ENCODE assay signal across 9 cellular contexts in genomic region chr1:31985430-31985829, GRCh38. TPM values are rescaled to one million over a fixed set of nuclear protein-coding genes. Genes with fewer than 3 reads are reported as not detected.
DNase-seq lines count a peak whose midpoint lies in the region; ATAC-seq lines count a peak whose summit lies in the region.
"Had no signal": no experiment of that assay in that cellular context is flagged by ENCODE, and none has a peak within 500 bp of the region (broad histone marks: within the 10 kb centered on the region; RNA-seq: fewer than 3 reads in every experiment).

No MANE protein-coding gene starts in this region.

- peak overlapping the region; percentile 87 for H3K27ac Mint-ChIP-seq in activated T-helper 2 cell treated with anti-CD3 and anti-CD28 coated beads, Interferon-gamma antibody, Interleukin-2, Interleukin-4, amounts not matched to agents 10 μg/mL and 5 μg/mL and 100 μg/mL, durations not matched to agents 14 hours and 24 hours and 36 hours

- H3K36me3 Mint-ChIP-seq in activated T-helper 2 cell treated with anti-CD3 and anti-CD28 coated beads, Interferon-gamma antibody, Interleukin-2, Interleukin-4, amounts not matched to agents 10 μg/mL and 5 μg/mL and 100 μg/mL, durations not matched to agents 14 hours and 24 hours and 36 hours (ENCODE audit: low read depth) = no peaks in the 10 kb centered on the region

- no peaks in the 10 kb centered on the region for H3K27me3 Mint-ChIP-seq in activated T-helper 2 cell treated with anti-CD3 and anti-CD28 coated beads, Interferon-gamma antibody, Interleukin-2, Interleukin-4, amounts not matched to agents 10 μg/mL and 5 μg/mL and 100 μg/mL, durations not matched to agents 14 hours and 24 hours and 36 hours (ENCODE audit: low read depth)

- peak; percentile 86 for DNase-seq in DMS79 treated with DMSO at 0.1 percent for 48 hours (lab: John Stamatoyannopoulos, UW)
- DNase-seq in activated T-helper 2 cell treated with anti-CD3 and anti-CD28 coated beads, Interferon-gamma antibody, Interleukin-2, Interleukin-4, amounts not matched to agents 10 μg/mL and 5 μg/mL and 100 μg/mL, durations not matched to agents 14 hours and 24 hours and 36 hours (ENCODE audit: low spot score) = no peak
- DNase-seq in myocyte (ENCODE audit: low read depth) = peak; percentile 25
- no peak for DNase-seq in stimulated activated naive CD4-positive, alpha-beta T cell treated with Interleukin-2 at 50 U/mL for 16 hours (lab: John Stamatoyannopoulos, UW)
- no peak for DNase-seq in iPS-NIHi7 (ENCODE audit: extremely low spot score)
- DNase-seq: KBM-7 had no signal

- H3K4me3 Mint-ChIP-seq in activated T-helper 2 cell treated with anti-CD3 and anti-CD28 coated beads, Interferon-gamma antibody, Interleukin-2, Interleukin-4, amounts not matched to agents 10 μg/mL and 5 μg/mL and 100 μg/mL, durations not matched to agents 14 hours and 24 hours and 36 hours (ENCODE audit: low read depth) = peak overlapping the region; percentile 49

- H3K4me1 Mint-ChIP-seq in activated T-helper 2 cell treated with anti-CD3 and anti-CD28 coated beads, Interferon-gamma antibody, Interleukin-2, Interleukin-4, amounts not matched to agents 10 μg/mL and 5 μg/mL and 100 μg/mL, durations not matched to agents 14 hours and 24 hours and 36 hours (ENCODE audit: low read depth) = peaks cover 36% of the 10 kb centered on the region

- H3K9me3 Mint-ChIP-seq in activated T-helper 2 cell treated with anti-CD3 and anti-CD28 coated beads, Interferon-gamma antibody, Interleukin-2, Interleukin-4, amounts not matched to agents 10 μg/mL and 5 μg/mL and 100 μg/mL, durations not matched to agents 14 hours and 24 hours and 36 hours = no peaks in the 10 kb centered on the region

- intact Hi-C loops in activated T-helper 2 cell treated with anti-CD3 and anti-CD28 coated beads, Interferon-gamma antibody, Interleukin-2, Interleukin-4, amounts not matched to agents 10 μg/mL and 5 μg/mL and 100 μg/mL, durations not matched to agents 14 hours and 24 hours and 36 hours (cut with micrococcal nuclease) = no loop called here

- ATAC-seq in HG02852 (IDR thresholded peaks at IDR 0.05; ENCODE audit: unreplicated experiment) = peak; percentile 56
- ATAC-seq in HG03439 (IDR thresholded peaks at IDR 0.05; ENCODE audit: unreplicated experiment) = no peak
- ATAC-seq in HG02870 (IDR thresholded peaks at IDR 0.05; ENCODE audit: unreplicated experiment) = no peak

RNA-seq across cellular contexts. Expression of gene KHDRBS1, which starts 28.2 kb away (rescaled TPM):
- total RNA-seq in activated T-helper 2 cell treated with anti-CD3 and anti-CD28 coated beads, Interferon-gamma antibody, Interleukin-2, Interleukin-4, amounts not matched to agents 10 μg/mL and 5 μg/mL and 100 μg/mL, durations not matched to agents 14 hours and 24 hours and 36 hours = 177 and 178 TPM in 2 replicates
- total RNA-seq in myocyte = 44.3 and 45.2 TPM in 2 replicates
- 55.9 TPM for polyA plus RNA-seq in myocyte (2012)

RNA-seq across cellular contexts. Expression of gene PTP4A2, which starts 47.3 kb away (rescaled TPM):
- total RNA-seq in activated T-helper 2 cell treated with anti-CD3 and anti-CD28 coated beads, Interferon-gamma antibody, Interleukin-2, Interleukin-4, amounts not matched to agents 10 μg/mL and 5 μg/mL and 100 μg/mL, durations not matched to agents 14 hours and 24 hours and 36 hours = 313 and 334 TPM in 2 replicates
- total RNA-seq in myocyte = 248 and 298 TPM in 2 replicates
- polyA plus RNA-seq in myocyte (2012) = 228 TPM

Comparison
In these comparisons a context has a peak if more than half of its experiments do, and no peak if none do; other contexts are left out.
1. DNase-seq: peak in DMS79 treated with DMSO at 0.1 percent for 48 hours (single experiment) and myocyte (single experiment); none in activated T-helper 2 cell treated with anti-CD3 and anti-CD28 coated beads, Interferon-gamma antibody, Interleukin-2, Interleukin-4, amounts not matched to agents 10 μg/mL and 5 μg/mL and 100 μg/mL, durations not matched to agents 14 hours and 24 hours and 36 hours (single experiment), stimulated activated naive CD4-positive, alpha-beta T cell treated with Interleukin-2 at 50 U/mL for 16 hours (single experiment) and iPS-NIHi7 (single experiment).